In genomic region chr1:234478481-234479309, GRCh38 we compare ENCODE assay signal across 8 cellular contexts. TPM values are rescaled to one million over a fixed set of nuclear protein-coding genes. Genes with fewer than 3 reads are reported as not detected.
DNase-seq lines count a peak whose midpoint lies in the region; ATAC-seq, FAIRE-seq and TF ChIP-seq lines count a peak whose summit lies in the region.

Gene TARBP1, minus strand, starts transcription at chr1:234479179. Its CDS starts 76 bp downstream, at chr1:234479103.

- H3K27ac Mint-ChIP-seq in natural killer cell treated with Interleukin-12 subunit alpha and Interleukin-12 subunit beta and Interleukin-15 and Interleukin-18, amount 100 ng/mL, for 72 hours: peak within 1 kb of the TSS; percentile 53 to 62

- FAIRE-seq in RCC 7860 (lab: Jason Lieb, UNC): no peak

- H3K9me3 Mint-ChIP-seq in natural killer cell treated with Interleukin-12 subunit alpha and Interleukin-12 subunit beta and Interleukin-15 and Interleukin-18, amount 100 ng/mL, for 72 hours: no peaks in the 10 kb centered on the region

- peaks cover 4% of the 10 kb centered on the region for H3K36me3 Mint-ChIP-seq in natural killer cell treated with Interleukin-12 subunit alpha and Interleukin-12 subunit beta and Interleukin-15 and Interleukin-18, amount 100 ng/mL, for 72 hours

- H3K27me3 Mint-ChIP-seq in natural killer cell treated with Interleukin-12 subunit alpha and Interleukin-12 subunit beta and Interleukin-15 and Interleukin-18, amount 100 ng/mL, for 72 hours: peaks cover 15 to 24% of the 10 kb centered on the region in 2 donors

- peaks cover 45% of the 10 kb centered on the region for H3K4me1 ChIP-seq in DND-41 (ENCODE audit: insufficient read depth, low read length)

- peaks cover 13% of the 10 kb centered on the region for H4K20me1 ChIP-seq in DND-41 (ENCODE audit: insufficient read depth, low read length)

- peaks cover 50% of the 10 kb centered on the region for H3K79me2 ChIP-seq in DND-41 (ENCODE audit: insufficient read depth, low read length)

- ATAC-seq in DND-41 (ENCODE audit: insufficient read depth, low read depth) (peak; percentile 84), GM21619 (IDR thresholded peaks at IDR 0.05; ENCODE audit: unreplicated experiment) (peak; percentile 66)
- peak; percentile 86 to 88 for ATAC-seq in natural killer cell treated with Interleukin-12 subunit alpha and Interleukin-12 subunit beta and Interleukin-15 and Interleukin-18, amount 100 ng/mL, for 72 hours
- peak; percentile 79 for ATAC-seq in stimulated activated naive CD8-positive, alpha-beta T cell treated with anti-CD3 and anti-CD28 coated beads, Interleukin-15, Interleukin-2, amounts not matched to agents 100 U/mL and 50 U/mL, for 24 hours

- peak within 1 kb of the TSS; percentile 98 for H3K4me2 ChIP-seq in DND-41 (ENCODE audit: insufficient read depth, low read length)

- peaks cover 20 to 32% of the 10 kb centered on the region in 2 donors for H3K4me1 Mint-ChIP-seq in natural killer cell treated with Interleukin-12 subunit alpha and Interleukin-12 subunit beta and Interleukin-15 and Interleukin-18, amount 100 ng/mL, for 72 hours (ENCODE audit: low read depth in 2 of 2)

- peak within 1 kb of the TSS; percentile 96 for H3K27ac ChIP-seq in DND-41 (ENCODE audit: low read length)

- peak within 1 kb of the TSS; percentile 85 for H2AFZ ChIP-seq in DND-41 (ENCODE audit: low read depth, low read length)

- H3K4me3 ChIP-seq in DND-41 (ENCODE audit: low read depth in 1 of 2, low read length in 2 of 2): peak within 1 kb of the TSS; percentile 74 to 85
- H3K4me3 ChIP-seq in Jurkat, Clone E6-1 (ENCODE audit: low read length): peak within 1 kb of the TSS; percentile 69
- peak within 1 kb of the TSS; percentile 63 for H3K4me3 ChIP-seq in fibroblast of mammary gland (ENCODE audit: control insufficient read depth, low read depth, low read length)

- peak within 1 kb of the TSS; percentile 95 for H3K9ac ChIP-seq in DND-41 (ENCODE audit: low read depth, low read length)

- DNase-seq in DND-41: peak; percentile 83
- DNase-seq in Jurkat, Clone E6-1 (ENCODE audit: low read depth, low spot score): peak; percentile 60
- DNase-seq in RCC 7860 (ENCODE audit: low spot score): peak; percentile 44
- peak; percentile 37 to 63 for DNase-seq in activated T-helper 1 cell treated with anti-CD3 and anti-CD28 coated beads, Interleukin-2, amount 50 U/mL, for 16 hours (ENCODE audit: low read depth in 1 of 2, low spot score in 1 of 2)
- peak; percentile 64 for DNase-seq in fibroblast of mammary gland (ENCODE audit: low read depth)
- peak; percentile 82 for DNase-seq in natural killer cell treated with Interleukin-12 subunit alpha and Interleukin-12 subunit beta and Interleukin-15 and Interleukin-18, amount 100 ng/mL, for 72 hours (ENCODE audit: low spot score)
- DNase-seq in stimulated activated naive CD8-positive, alpha-beta T cell treated with anti-CD3 and anti-CD28 coated beads, Interleukin-15, Interleukin-2, amounts not matched to agents 100 U/mL and 50 U/mL, for 24 hours: peak; percentile 84

- H3K4me3 Mint-ChIP-seq in natural killer cell treated with Interleukin-12 subunit alpha and Interleukin-12 subunit beta and Interleukin-15 and Interleukin-18, amount 100 ng/mL, for 72 hours: peak within 1 kb of the TSS; percentile 86

- no peaks in the 10 kb centered on the region for H3K9me3 ChIP-seq in DND-41 (ENCODE audit: insufficient read depth, low read length, severe bottlenecking)

- TF ChIP-seq CTCF in DND-41 (IDR thresholded peaks at IDR 0.05; ENCODE audit: borderline replicate concordance, extremely low read depth, low read length, poor library complexity, severe bottlenecking) (peak; percentile 32), fibroblast of mammary gland (conservative IDR thresholded peaks at IDR 0.05; ENCODE audit: control insufficient read depth, insufficient read depth, low read depth, low read length) (no peak)

- H3K27me3 ChIP-seq in DND-41 (ENCODE audit: insufficient read depth, low read length, poor library complexity): no peaks in the 10 kb centered on the region

- H3K36me3 ChIP-seq in DND-41 (ENCODE audit: insufficient read depth, low read length): peaks cover 7% of the 10 kb centered on the region

RNA-seq across cellular contexts. Expression of gene TARBP1, which starts in this region (rescaled TPM):
- 48.5 TPM for polyA plus RNA-seq in Jurkat, Clone E6-1 (2012; ENCODE audit: insufficient read depth, insufficient read length)
- total RNA-seq in natural killer cell treated with Interleukin-12 subunit alpha and Interleukin-12 subunit beta and Interleukin-15 and Interleukin-18, amount 100 ng/mL, for 72 hours: 10 to 100 TPM; 25.3 to 51.4 TPM

Comparison
In these comparisons a context has a peak if more than half of its experiments do, and no peak if none do; other contexts are left out.
1. Peak in every context shown above with its lines: DNase-seq, ATAC-seq, H3K4me3 ChIP-seq and H3K27ac ChIP-seq.